ENCODE assay signal across 1 cellular context in genomic region chr10:132280646-132281074, GRCh38.
TF ChIP-seq lines count a peak whose summit lies in the region.

No MANE protein-coding gene starts in this region.

TF ChIP-seq in H1, 55 proteins besides CTCF, POLR2A, EP300 and RAD21:
- TF ChIP-seq CHD2 (IDR thresholded peaks at IDR 0.05; ENCODE audit: low read length) (no peak), CHD7 (IDR thresholded peaks at IDR 0.05; ENCODE audit: insufficient replicate concordance, low read length) (no peak), ASH2L (IDR thresholded peaks at IDR 0.05; ENCODE audit: low read length) (no peak), EZH2 (IDR thresholded peaks at IDR 0.05; ENCODE audit: low read depth, low read length, severe bottlenecking) (no peak), NANOG (IDR thresholded peaks at IDR 0.05; ENCODE audit: insufficient read depth, low read depth, low read length, poor library complexity, severe bottlenecking) (no peak), CREB1 (IDR thresholded peaks at IDR 0.05) (no peak), KDM4A (IDR thresholded peaks at IDR 0.05; ENCODE audit: low read depth, low read length, severe bottlenecking) (no peak), TEAD4 (IDR thresholded peaks at IDR 0.05; ENCODE audit: low read depth, low read length) (no peak), TCF12 (IDR thresholded peaks at IDR 0.05; ENCODE audit: low read depth, low read length) (no peak), SAP30 (IDR thresholded peaks at IDR 0.05; ENCODE audit: insufficient read depth, insufficient replicate concordance, low read length) (no peak), SRF (IDR thresholded peaks at IDR 0.05; ENCODE audit: low read depth, low read length) (no peak), SP1 (IDR thresholded peaks at IDR 0.05; ENCODE audit: low read depth, low read length) (no peak), E2F6 (IDR thresholded peaks at IDR 0.05) (no peak), SIRT6 (IDR thresholded peaks at IDR 0.05; ENCODE audit: low read length) (no peak)
TF ChIP-seq in H1: peak in this region for 0.
